Comparison of ENCODE assay signal across 34 cellular contexts in the genomic region with DNA sequence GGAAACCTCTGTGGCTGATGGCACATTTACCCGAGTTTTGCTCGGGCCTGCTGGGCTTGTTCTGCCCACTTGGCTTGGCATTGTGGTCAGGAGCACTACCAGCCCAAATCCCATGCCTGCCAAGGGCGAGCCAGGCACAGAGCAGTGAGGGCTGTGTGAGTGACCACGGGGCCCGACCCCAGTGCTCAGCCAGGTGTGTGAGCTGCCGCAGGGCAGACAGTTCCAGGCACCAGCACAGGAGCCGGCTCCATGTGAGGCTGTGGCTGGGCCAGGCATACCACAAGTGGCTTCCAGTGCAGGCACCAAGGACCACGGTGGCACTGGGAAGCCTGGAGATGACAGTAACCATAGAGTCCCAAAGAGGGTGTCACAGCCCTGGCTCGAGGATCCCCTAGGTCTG.
"Had no signal": no experiment of that assay in that cellular context is flagged by ENCODE, and none has a peak within 500 bp of the region (broad histone marks: within the 10 kb centered on the region; RNA-seq: fewer than 3 reads in every experiment).

No MANE protein-coding gene starts in this region.

- H3K27me3 ChIP-seq: ascending aorta, Peyer's patch had no signal

- H3K27ac ChIP-seq: ascending aorta, Peyer's patch, RWPE1, VCaP had no signal

- ATAC-seq: activated CD8-positive, alpha-beta memory T cell treated with anti-CD3 and anti-CD28 coated beads, Interleukin-2, amount 10 ng/mL, durations not matched to agents 7 days and 5 days; activated T-cell treated with anti-CD3 and anti-CD28 coated beads, Interleukin-2, amount 50 U/mL, for 72 hours; activated T-helper 17 cell treated with anti-CD3 and anti-CD28 coated beads, Interleukin-2, amount 50 U/mL, for 72 hours; PC-3 had no signal

- H3K4me1 ChIP-seq: ascending aorta, Peyer's patch had no signal

- H3K9me3 ChIP-seq: ascending aorta, Peyer's patch had no signal

- H3K4me3 ChIP-seq: ascending aorta, Peyer's patch had no signal

- H3K36me3 ChIP-seq: ascending aorta, Peyer's patch had no signal

- DNase-seq: activated B cell treated with CpG ODN at 0.5 μM for 24 hours; activated CD4-positive, alpha-beta memory T cell treated with anti-CD3 and anti-CD28 coated beads, Interleukin-2, amount 10 ng/mL, durations not matched to agents 7 days and 5 days; activated CD4-positive, alpha-beta T cell treated with anti-CD3 and anti-CD28 coated beads for 48 hours; activated CD4-positive, CD25-positive, alpha-beta regulatory T cell treated with anti-CD3 and anti-CD28 coated beads, Interleukin-2, amount 50 U/mL, for 72 hours; activated CD8-positive, alpha-beta memory T cell treated with anti-CD3 and anti-CD28 coated beads for 24 hours; activated CD8-positive, alpha-beta memory T cell treated with anti-CD3 and anti-CD28 coated beads, Interleukin-2, amount 10 ng/mL, durations not matched to agents 7 days and 5 days; activated CD8-positive, alpha-beta memory T cell treated with anti-CD3 and anti-CD28 coated beads, Interleukin-2, amount 50 U/mL, for 48 hours; activated gamma-delta T cell; activated naive CD4-positive, alpha-beta T cell treated with Interleukin-2 at 50 U/mL for 16 hours; activated naive CD8-positive, alpha-beta T cell treated with anti-CD3 and anti-CD28 coated beads, Interleukin-2, amount 10 ng/mL, durations not matched to agents 7 days and 5 days; activated T-cell treated with anti-CD3 and anti-CD28 coated beads, Interleukin-2, amount 50 U/mL, for 72 hours; amygdala; Karpas-422; KBM-7; NCI-H1048; NCI-H1105 treated with DMSO at 0.1 percent for 48 hours; NCI-H1436; NCI-H1694; NCI-H2029; NCI-H345; NCI-H526; NCI-H748 treated with DMSO at 0.1 percent for 48 hours; NK-92 treated with Interleukin-12 subunit alpha and Interleukin-12 subunit beta, amount 100 ng/mL, for 24 hours; PC-3; Peyer's patch; Right ventricle myocardium superior; SW 1271; T-helper 1 cell; T-helper 2 cell; T-helper 9 cell had no signal
